ENCODE assay signal across 8 cellular contexts in genomic region chr5:68214472-68215207, GRCh38.
DNase-seq lines count a peak whose midpoint lies in the region; ATAC-seq lines count a peak whose summit lies in the region.

No MANE protein-coding gene starts in this region.

- no peaks in the 10 kb centered on the region for H3K27me3 Mint-ChIP-seq in stimulated activated naive CD8-positive, alpha-beta T cell treated with anti-CD3 and anti-CD28 coated beads, Interleukin-15, Interleukin-2, amounts not matched to agents 100 ng/mL and 50 ng/mL, for 24 hours
- no peaks in the 10 kb centered on the region for H3K27me3 Mint-ChIP-seq in activated naive CD8-positive, alpha-beta T cell
- no peaks in the 10 kb centered on the region for H3K27me3 Mint-ChIP-seq in stimulated activated memory B cell treated with anti-CD40 and anti-IgM and Interleukin-4, amounts not matched to agents 10 μg/mL and 1 μg/mL and 100 μg/mL, for 72 hours

- H3K36me3 Mint-ChIP-seq in stimulated activated naive CD8-positive, alpha-beta T cell treated with anti-CD3 and anti-CD28 coated beads, Interleukin-15, Interleukin-2, amounts not matched to agents 100 ng/mL and 50 ng/mL, for 24 hours (ENCODE audit: low read depth) = peaks cover 25% of the 10 kb centered on the region
- peaks cover 7% of the 10 kb centered on the region for H3K36me3 Mint-ChIP-seq in activated naive CD8-positive, alpha-beta T cell
- H3K36me3 Mint-ChIP-seq in stimulated activated memory B cell treated with anti-CD40 and anti-IgM and Interleukin-4, amounts not matched to agents 10 μg/mL and 1 μg/mL and 100 μg/mL, for 72 hours = peaks cover 8% of the 10 kb centered on the region

- ATAC-seq in stimulated activated naive CD8-positive, alpha-beta T cell treated with anti-CD3 and anti-CD28 coated beads, Interleukin-15, Interleukin-2, amounts not matched to agents 100 U/mL and 50 U/mL, for 24 hours = no peak
- ATAC-seq in HG03575 (IDR thresholded peaks at IDR 0.05; ENCODE audit: extremely low read depth, insufficient number of reproducible peaks, low FRiP score, unreplicated experiment) = peak; percentile 18
- peak; percentile 22 for ATAC-seq in stimulated activated memory B cell treated with anti-CD40 and anti-IgM and Interleukin-4, amounts not matched to agents 10 μg/mL and 1 μg/mL and 100 μg/mL, for 72 hours
- no peak for ATAC-seq in activated CD4-positive, CD25-positive, alpha-beta regulatory T cell treated with anti-CD3 and anti-CD28 coated beads, Interleukin-2, amount 50 U/mL, for 24 hours

- H3K9ac ChIP-seq in iPS-20b (ENCODE audit: low read depth, low read length) = peak overlapping the region; percentile 60; the same call in 1 of the 2 replicates

- peak overlapping the region; percentile 87 for H3K4me3 Mint-ChIP-seq in stimulated activated naive CD8-positive, alpha-beta T cell treated with anti-CD3 and anti-CD28 coated beads, Interleukin-15, Interleukin-2, amounts not matched to agents 100 ng/mL and 50 ng/mL, for 24 hours
- peak overlapping the region; percentile 91 for H3K4me3 Mint-ChIP-seq in activated naive CD8-positive, alpha-beta T cell
- H3K4me3 Mint-ChIP-seq in stimulated activated memory B cell treated with anti-CD40 and anti-IgM and Interleukin-4, amounts not matched to agents 10 μg/mL and 1 μg/mL and 100 μg/mL, for 72 hours = peak overlapping the region; percentile 87

- H3K9me3 ChIP-seq in iPS-20b (ENCODE audit: insufficient read depth, low read depth, low read length) = peaks cover 17% of the 10 kb centered on the region

- no peak overlapping the region for H3K27ac ChIP-seq in iPS-20b (ENCODE audit: low read length)

- peaks cover 49% of the 10 kb centered on the region for H3K4me1 Mint-ChIP-seq in stimulated activated naive CD8-positive, alpha-beta T cell treated with anti-CD3 and anti-CD28 coated beads, Interleukin-15, Interleukin-2, amounts not matched to agents 100 ng/mL and 50 ng/mL, for 24 hours (ENCODE audit: low read depth)
- peaks cover 41% of the 10 kb centered on the region for H3K4me1 Mint-ChIP-seq in activated naive CD8-positive, alpha-beta T cell (ENCODE audit: low read depth)
- H3K4me1 Mint-ChIP-seq in stimulated activated memory B cell treated with anti-CD40 and anti-IgM and Interleukin-4, amounts not matched to agents 10 μg/mL and 1 μg/mL and 100 μg/mL, for 72 hours = peaks cover 30% of the 10 kb centered on the region

- H3K4me3 ChIP-seq in iPS-20b (ENCODE audit: low read length) = peak overlapping the region; percentile 81

- peaks cover 13% of the 10 kb centered on the region for H3K4me1 ChIP-seq in iPS-20b (ENCODE audit: insufficient read depth, low read length)

- peaks cover 15% of the 10 kb centered on the region for H3K9me3 Mint-ChIP-seq in stimulated activated naive CD8-positive, alpha-beta T cell treated with anti-CD3 and anti-CD28 coated beads, Interleukin-15, Interleukin-2, amounts not matched to agents 100 ng/mL and 50 ng/mL, for 24 hours
- H3K9me3 Mint-ChIP-seq in activated naive CD8-positive, alpha-beta T cell (ENCODE audit: low read depth) = no peaks in the 10 kb centered on the region
- peaks cover 14% of the 10 kb centered on the region for H3K9me3 Mint-ChIP-seq in stimulated activated memory B cell treated with anti-CD40 and anti-IgM and Interleukin-4, amounts not matched to agents 10 μg/mL and 1 μg/mL and 100 μg/mL, for 72 hours

- peaks cover 60% of the 10 kb centered on the region for H3K27me3 ChIP-seq in iPS-20b (ENCODE audit: insufficient read depth, low read length)

- DNase-seq in stimulated activated naive CD8-positive, alpha-beta T cell treated with anti-CD3 and anti-CD28 coated beads, Interleukin-15, Interleukin-2, amounts not matched to agents 100 U/mL and 50 U/mL, for 24 hours = no peak
- DNase-seq in cortex of kidney (lab: John Stamatoyannopoulos, UW) = no peak

- no peaks in the 10 kb centered on the region for H3K36me3 ChIP-seq in iPS-20b (ENCODE audit: insufficient read depth, low read depth, low read length)

- H3K27ac Mint-ChIP-seq in stimulated activated naive CD8-positive, alpha-beta T cell treated with anti-CD3 and anti-CD28 coated beads, Interleukin-15, Interleukin-2, amounts not matched to agents 100 ng/mL and 50 ng/mL, for 24 hours = peak overlapping the region; percentile 94
- H3K27ac Mint-ChIP-seq in activated naive CD8-positive, alpha-beta T cell = peak overlapping the region; percentile 91
- peak overlapping the region; percentile 97 for H3K27ac Mint-ChIP-seq in stimulated activated memory B cell treated with anti-CD40 and anti-IgM and Interleukin-4, amounts not matched to agents 10 μg/mL and 1 μg/mL and 100 μg/mL, for 72 hours

Comparison
In these comparisons a context has a peak if more than half of its experiments do, and no peak if none do; other contexts are left out.
1. ATAC-seq: peak in HG03575 (single experiment) and stimulated activated memory B cell treated with anti-CD40 and anti-IgM and Interleukin-4, amounts not matched to agents 10 μg/mL and 1 μg/mL and 100 μg/mL, for 72 hours (single experiment); none in stimulated activated naive CD8-positive, alpha-beta T cell treated with anti-CD3 and anti-CD28 coated beads, Interleukin-15, Interleukin-2, amounts not matched to agents 100 U/mL and 50 U/mL, for 24 hours (single experiment) and activated CD4-positive, CD25-positive, alpha-beta regulatory T cell treated with anti-CD3 and anti-CD28 coated beads, Interleukin-2, amount 50 U/mL, for 24 hours (0 of 2).
2. Peak in every context shown above with its lines, with median percentiles within 50 percentile points of each other: H3K27ac Mint-ChIP-seq and H3K4me3 Mint-ChIP-seq.